In genomic region chr10:71984126-71984797, GRCh38 we compare ENCODE assay signal across 1 cellular context.
TF ChIP-seq lines count a peak whose summit lies in the region.

No MANE protein-coding gene starts in this region.

TF ChIP-seq in HepG2, 621 proteins besides CTCF, POLR2A, EP300 and RAD21 (continued from another document):
- TF ChIP-seq, protein P1, sequence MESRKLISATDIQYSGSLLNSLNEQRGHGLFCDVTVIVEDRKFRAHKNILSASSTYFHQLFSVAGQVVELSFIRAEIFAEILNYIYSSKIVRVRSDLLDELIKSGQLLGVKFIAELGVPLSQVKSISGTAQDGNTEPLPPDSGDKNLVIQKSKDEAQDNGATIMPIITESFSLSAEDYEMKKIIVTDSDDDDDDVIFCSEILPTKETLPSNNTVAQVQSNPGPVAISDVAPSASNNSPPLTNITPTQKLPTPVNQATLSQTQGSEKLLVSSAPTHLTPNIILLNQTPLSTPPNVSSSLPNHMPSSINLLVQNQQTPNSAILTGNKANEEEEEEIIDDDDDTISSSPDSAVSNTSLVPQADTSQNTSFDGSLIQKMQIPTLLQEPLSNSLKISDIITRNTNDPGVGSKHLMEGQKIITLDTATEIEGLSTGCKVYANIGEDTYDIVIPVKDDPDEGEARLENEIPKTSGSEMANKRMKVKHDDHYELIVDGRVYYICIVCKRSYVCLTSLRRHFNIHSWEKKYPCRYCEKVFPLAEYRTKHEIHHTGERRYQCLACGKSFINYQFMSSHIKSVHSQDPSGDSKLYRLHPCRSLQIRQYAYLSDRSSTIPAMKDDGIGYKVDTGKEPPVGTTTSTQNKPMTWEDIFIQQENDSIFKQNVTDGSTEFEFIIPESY (CRISPR knock-in tag; IDR thresholded peaks at IDR 0.05): 0 out of 2 replicates have a peak, but pooled peaks have one; percentile 3
- TF ChIP-seq, protein P2, sequence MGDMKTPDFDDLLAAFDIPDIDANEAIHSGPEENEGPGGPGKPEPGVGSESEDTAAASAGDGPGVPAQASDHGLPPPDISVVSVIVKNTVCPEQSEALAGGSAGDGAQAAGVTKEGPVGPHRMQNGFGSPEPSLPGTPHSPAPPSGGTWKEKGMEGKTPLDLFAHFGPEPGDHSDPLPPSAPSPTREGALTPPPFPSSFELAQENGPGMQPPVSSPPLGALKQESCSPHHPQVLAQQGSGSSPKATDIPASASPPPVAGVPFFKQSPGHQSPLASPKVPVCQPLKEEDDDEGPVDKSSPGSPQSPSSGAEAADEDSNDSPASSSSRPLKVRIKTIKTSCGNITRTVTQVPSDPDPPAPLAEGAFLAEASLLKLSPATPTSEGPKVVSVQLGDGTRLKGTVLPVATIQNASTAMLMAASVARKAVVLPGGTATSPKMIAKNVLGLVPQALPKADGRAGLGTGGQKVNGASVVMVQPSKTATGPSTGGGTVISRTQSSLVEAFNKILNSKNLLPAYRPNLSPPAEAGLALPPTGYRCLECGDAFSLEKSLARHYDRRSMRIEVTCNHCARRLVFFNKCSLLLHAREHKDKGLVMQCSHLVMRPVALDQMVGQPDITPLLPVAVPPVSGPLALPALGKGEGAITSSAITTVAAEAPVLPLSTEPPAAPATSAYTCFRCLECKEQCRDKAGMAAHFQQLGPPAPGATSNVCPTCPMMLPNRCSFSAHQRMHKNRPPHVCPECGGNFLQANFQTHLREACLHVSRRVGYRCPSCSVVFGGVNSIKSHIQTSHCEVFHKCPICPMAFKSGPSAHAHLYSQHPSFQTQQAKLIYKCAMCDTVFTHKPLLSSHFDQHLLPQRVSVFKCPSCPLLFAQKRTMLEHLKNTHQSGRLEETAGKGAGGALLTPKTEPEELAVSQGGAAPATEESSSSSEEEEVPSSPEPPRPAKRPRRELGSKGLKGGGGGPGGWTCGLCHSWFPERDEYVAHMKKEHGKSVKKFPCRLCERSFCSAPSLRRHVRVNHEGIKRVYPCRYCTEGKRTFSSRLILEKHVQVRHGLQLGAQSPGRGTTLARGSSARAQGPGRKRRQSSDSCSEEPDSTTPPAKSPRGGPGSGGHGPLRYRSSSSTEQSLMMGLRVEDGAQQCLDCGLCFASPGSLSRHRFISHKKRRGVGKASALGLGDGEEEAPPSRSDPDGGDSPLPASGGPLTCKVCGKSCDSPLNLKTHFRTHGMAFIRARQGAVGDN (CRISPR knock-in tag; IDR thresholded peaks at IDR 0.05): 0 out of 2 replicates have a peak, but pooled peaks have one; percentile 38
- TF ChIP-seq ZMYM4 (CRISPR knock-in tag; IDR thresholded peaks at IDR 0.05): 0 out of 2 replicates have a peak, but pooled peaks have one; percentile 24
- TF ChIP-seq ZFP82 (CRISPR knock-in tag; IDR thresholded peaks at IDR 0.05; ENCODE audit: borderline replicate concordance): no peak
- TF ChIP-seq, protein P3, sequence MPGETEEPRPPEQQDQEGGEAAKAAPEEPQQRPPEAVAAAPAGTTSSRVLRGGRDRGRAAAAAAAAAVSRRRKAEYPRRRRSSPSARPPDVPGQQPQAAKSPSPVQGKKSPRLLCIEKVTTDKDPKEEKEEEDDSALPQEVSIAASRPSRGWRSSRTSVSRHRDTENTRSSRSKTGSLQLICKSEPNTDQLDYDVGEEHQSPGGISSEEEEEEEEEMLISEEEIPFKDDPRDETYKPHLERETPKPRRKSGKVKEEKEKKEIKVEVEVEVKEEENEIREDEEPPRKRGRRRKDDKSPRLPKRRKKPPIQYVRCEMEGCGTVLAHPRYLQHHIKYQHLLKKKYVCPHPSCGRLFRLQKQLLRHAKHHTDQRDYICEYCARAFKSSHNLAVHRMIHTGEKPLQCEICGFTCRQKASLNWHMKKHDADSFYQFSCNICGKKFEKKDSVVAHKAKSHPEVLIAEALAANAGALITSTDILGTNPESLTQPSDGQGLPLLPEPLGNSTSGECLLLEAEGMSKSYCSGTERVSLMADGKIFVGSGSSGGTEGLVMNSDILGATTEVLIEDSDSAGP (CRISPR knock-in tag; IDR thresholded peaks at IDR 0.05; ENCODE audit: borderline replicate concordance): no peak
- no peak for TF ChIP-seq KDM3A (CRISPR knock-in tag; IDR thresholded peaks at IDR 0.05; ENCODE audit: low read depth)
- no peak for TF ChIP-seq SOX6 (IDR thresholded peaks at IDR 0.05)
- TF ChIP-seq SOX6 (CRISPR knock-in tag; IDR thresholded peaks at IDR 0.05): 0 out of 2 replicates have a peak, but pooled peaks have one; percentile 22
- no peak for TF ChIP-seq HMGXB3 (CRISPR knock-in tag; IDR thresholded peaks at IDR 0.05; ENCODE audit: borderline replicate concordance)
- 0 out of 2 replicates have a peak, but pooled peaks have one; percentile 38 for TF ChIP-seq HNF4A (CRISPR knock-in tag; IDR thresholded peaks at IDR 0.05)
- TF ChIP-seq LCORL (IDR thresholded peaks at IDR 0.05): no peak
- TF ChIP-seq LCORL (CRISPR knock-in tag; IDR thresholded peaks at IDR 0.05): peak; percentile 36; the same call in 1 of the 2 replicates
- no peak for TF ChIP-seq FLYWCH1 (CRISPR knock-in tag; IDR thresholded peaks at IDR 0.05)
- peak; percentile 7; the same call in 1 of the 2 replicates for TF ChIP-seq TAF1 (CRISPR knock-in tag; IDR thresholded peaks at IDR 0.05)
- no peak for TF ChIP-seq SRSF4 (IDR thresholded peaks at IDR 0.05; ENCODE audit: low read depth, low read length, poor library complexity, severe bottlenecking)
- no peak for TF ChIP-seq SUZ12 (IDR thresholded peaks at IDR 0.05; ENCODE audit: low read depth, low read length)
- peak; percentile 43 for TF ChIP-seq SAP130 (CRISPR knock-in tag; IDR thresholded peaks at IDR 0.05; ENCODE audit: low read depth)
